Comparison of ENCODE assay signal across 9 cellular contexts in genomic region chr6:140441256-140441655, GRCh38.
DNase-seq lines count a peak whose midpoint lies in the region; ATAC-seq, FAIRE-seq and TF ChIP-seq lines count a peak whose summit lies in the region.
"Had no signal": no experiment of that assay in that cellular context is flagged by ENCODE, and none has a peak within 500 bp of the region (broad histone marks: within the 10 kb centered on the region; RNA-seq: fewer than 3 reads in every experiment).

No MANE protein-coding gene starts in this region.

- TF ChIP-seq RAD21 in Ishikawa (IDR thresholded peaks at IDR 0.05; ENCODE audit: low read depth): peak; percentile 74

- peak; percentile 33 for DNase-seq in DMS53 (lab: John Stamatoyannopoulos, UW)
- DNase-seq in DMS53 treated with DMSO at 0.1 percent for 48 hours (lab: John Stamatoyannopoulos, UW; ENCODE audit: unreplicated experiment): no peak
- peak; percentile 61 for DNase-seq in astrocyte of the hippocampus (ENCODE audit: low read depth, low spot score)
- DNase-seq in iris pigment epithelial cell (ENCODE audit: low read depth): peak; percentile 71
- DNase-seq in stimulated activated naive CD8-positive, alpha-beta T cell treated with anti-CD3 and anti-CD28 coated beads, Interleukin-15, amount 100 ng/mL, for 72 hours: no peak
- DNase-seq in GM12891 (ENCODE audit: insufficient read length, low spot score): no peak
- DNase-seq in NCI-H2081 treated with DMSO at 0.1 percent for 48 hours (lab: John Stamatoyannopoulos, UW): no peak

- ATAC-seq in stimulated activated naive CD8-positive, alpha-beta T cell treated with anti-CD3 and anti-CD28 coated beads, Interleukin-15, amount 100 ng/mL, for 72 hours: peak; percentile 48

- no peak for TF ChIP-seq EP300 in Ishikawa (IDR thresholded peaks at IDR 0.05; ENCODE audit: borderline replicate concordance)

- H3K4me3 Mint-ChIP-seq in stimulated activated naive CD8-positive, alpha-beta T cell treated with anti-CD3 and anti-CD28 coated beads, Interleukin-15, amount 100 ng/mL, for 72 hours: no peak overlapping the region

- peaks cover 15% of the 10 kb centered on the region for H3K27me3 Mint-ChIP-seq in stimulated activated naive CD8-positive, alpha-beta T cell treated with anti-CD3 and anti-CD28 coated beads, Interleukin-15, amount 100 ng/mL, for 72 hours

- no peaks in the 10 kb centered on the region for H3K4me1 Mint-ChIP-seq in stimulated activated naive CD8-positive, alpha-beta T cell treated with anti-CD3 and anti-CD28 coated beads, Interleukin-15, amount 100 ng/mL, for 72 hours

- TF ChIP-seq POLR2A in GM12891 (IDR thresholded peaks at IDR 0.05; ENCODE audit: low read depth, low read length): no peak

- H3K9me3 Mint-ChIP-seq in stimulated activated naive CD8-positive, alpha-beta T cell treated with anti-CD3 and anti-CD28 coated beads, Interleukin-15, amount 100 ng/mL, for 72 hours: no peaks in the 10 kb centered on the region

- H3K27ac Mint-ChIP-seq in stimulated activated naive CD8-positive, alpha-beta T cell treated with anti-CD3 and anti-CD28 coated beads, Interleukin-15, amount 100 ng/mL, for 72 hours: no peak overlapping the region

- no peak for FAIRE-seq in GM12891 (lab: Jason Lieb, UNC)
- FAIRE-seq: A204.1 had no signal

TF ChIP-seq in Ishikawa, 13 proteins besides CTCF, POLR2A, EP300 and RAD21:
- no peak for TF ChIP-seq REST (IDR thresholded peaks at IDR 0.05; ENCODE audit: low read depth)
- no peak for TF ChIP-seq MAX (IDR thresholded peaks at IDR 0.05)
- no peak for TF ChIP-seq TAF1 (IDR thresholded peaks at IDR 0.05; ENCODE audit: low read depth)
- no peak for TF ChIP-seq FOXM1 (IDR thresholded peaks at IDR 0.05; ENCODE audit: borderline replicate concordance, low read depth)
- no peak for TF ChIP-seq USF1 (IDR thresholded peaks at IDR 0.05)
- TF ChIP-seq NFIC (IDR thresholded peaks at IDR 0.05): no peak
- TF ChIP-seq CEBPB (IDR thresholded peaks at IDR 0.05): no peak
- no peak for TF ChIP-seq EGR1 (IDR thresholded peaks at IDR 0.05)
- no peak for TF ChIP-seq CREB1 (IDR thresholded peaks at IDR 0.05; ENCODE audit: low read depth)
- TF ChIP-seq TCF12 (IDR thresholded peaks at IDR 0.05; ENCODE audit: low read depth): no peak
- TF ChIP-seq YY1 (IDR thresholded peaks at IDR 0.05; ENCODE audit: low read depth): no peak
- TF ChIP-seq TEAD4 (IDR thresholded peaks at IDR 0.05): no peak
- no peak for TF ChIP-seq ZBTB7A (IDR thresholded peaks at IDR 0.05; ENCODE audit: low read depth)

TF ChIP-seq in GM12891, 5 proteins besides CTCF, POLR2A, EP300 and RAD21:
- no peak for TF ChIP-seq PAX5 (IDR thresholded peaks at IDR 0.05; ENCODE audit: insufficient read depth, low read length, severe bottlenecking)
- TF ChIP-seq POLR2AphosphoS5 (IDR thresholded peaks at IDR 0.05; ENCODE audit: low read depth, low read length): no peak
- TF ChIP-seq SPI1 (IDR thresholded peaks at IDR 0.05; ENCODE audit: low read depth, low read length): no peak
TF ChIP-seq in GM12891: peak in this region for 0.

Comparison
In these comparisons a context has a peak if more than half of its experiments do, and no peak if none do; other contexts are left out.
1. DNase-seq: peak in DMS53 (single experiment), astrocyte of the hippocampus (single experiment) and iris pigment epithelial cell (single experiment); none in DMS53 treated with DMSO at 0.1 percent for 48 hours (single experiment), stimulated activated naive CD8-positive, alpha-beta T cell treated with anti-CD3 and anti-CD28 coated beads, Interleukin-15, amount 100 ng/mL, for 72 hours (0 of 2), GM12891 (single experiment) and NCI-H2081 treated with DMSO at 0.1 percent for 48 hours (single experiment).